Comparison of ENCODE assay signal across 21 cellular contexts in the genomic region with DNA sequence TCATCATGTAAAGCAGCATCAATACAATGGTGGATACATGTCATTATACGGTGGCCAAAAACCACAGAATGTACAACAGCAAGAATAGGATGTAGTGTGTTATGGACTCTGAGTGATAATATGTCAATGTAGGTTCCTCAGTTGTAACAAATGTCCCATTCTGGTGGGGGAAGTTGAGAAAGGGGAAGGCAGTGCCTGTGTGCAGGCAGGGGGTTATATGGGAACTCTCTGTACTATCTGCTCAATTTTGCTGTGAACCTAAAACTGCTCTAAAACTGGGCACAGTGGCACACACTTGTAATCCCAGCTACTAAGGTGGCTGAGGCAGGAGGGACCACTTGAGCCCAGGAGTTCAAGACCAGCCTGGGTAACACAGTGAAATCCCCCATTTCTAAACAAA. TPM values are rescaled to one million over a fixed set of nuclear protein-coding genes. Genes with fewer than 3 reads are reported as not detected.
DNase-seq lines count a peak whose midpoint lies in the region; ATAC-seq and TF ChIP-seq lines count a peak whose summit lies in the region.
"Had no signal": no experiment of that assay in that cellular context is flagged by ENCODE, and none has a peak within 500 bp of the region (broad histone marks: within the 10 kb centered on the region; RNA-seq: fewer than 3 reads in every experiment).

No MANE protein-coding gene starts in this region.

- no peak overlapping the region for H3K27ac Mint-ChIP-seq in T-helper 2 cell treated with Interferon-gamma antibody and Interleukin-4, amounts not matched to agents 5 μg/mL and 100 μg/mL, for 36 hours
- H3K27ac Mint-ChIP-seq: activated CD4-positive, alpha-beta T cell treated with anti-CD3 and anti-CD28 coated beads, Interleukin-2, amount 10 ng/mL, durations not matched to agents 7 days and 5 days; activated naive CD8-positive, alpha-beta T cell; B cell; stimulated activated naive CD8-positive, alpha-beta T cell treated with anti-CD3 and anti-CD28 coated beads, Interleukin-15, Interleukin-2, amounts not matched to agents 100 ng/mL and 50 ng/mL, for 24 hours; T-helper 17 cell had no signal

- no peak for TF ChIP-seq POLR2A in stomach (IDR thresholded peaks at IDR 0.05)

- H3K79me2 ChIP-seq in Karpas-422 (ENCODE audit: low read length): peaks cover 98% of the 10 kb centered on the region
- peaks cover 100% of the 10 kb centered on the region for H3K79me2 ChIP-seq in PC-9 (ENCODE audit: low read depth)

- no peak for TF ChIP-seq EP300 in stomach (IDR thresholded peaks at IDR 0.05)

- no peaks in the 10 kb centered on the region for H3K9me3 Mint-ChIP-seq in T-helper 2 cell treated with Interferon-gamma antibody and Interleukin-4, amounts not matched to agents 5 μg/mL and 100 μg/mL, for 36 hours
- H3K9me3 Mint-ChIP-seq: activated CD4-positive, alpha-beta T cell treated with anti-CD3 and anti-CD28 coated beads, Interleukin-2, amount 10 ng/mL, durations not matched to agents 7 days and 5 days; stimulated activated naive CD8-positive, alpha-beta T cell treated with anti-CD3 and anti-CD28 coated beads, Interleukin-15, Interleukin-2, amounts not matched to agents 100 ng/mL and 50 ng/mL, for 24 hours had no signal

- no peak overlapping the region for H3K4me3 Mint-ChIP-seq in T-helper 2 cell treated with Interferon-gamma antibody and Interleukin-4, amounts not matched to agents 5 μg/mL and 100 μg/mL, for 36 hours
- H3K4me3 Mint-ChIP-seq: activated CD4-positive, alpha-beta T cell treated with anti-CD3 and anti-CD28 coated beads, Interleukin-2, amount 10 ng/mL, durations not matched to agents 7 days and 5 days; activated naive CD8-positive, alpha-beta T cell; B cell; stimulated activated naive CD8-positive, alpha-beta T cell treated with anti-CD3 and anti-CD28 coated beads, Interleukin-15, Interleukin-2, amounts not matched to agents 100 ng/mL and 50 ng/mL, for 24 hours; T-helper 17 cell had no signal

- H3K27me3 ChIP-seq in Karpas-422 (ENCODE audit: low read length): no peaks in the 10 kb centered on the region
- no peaks in the 10 kb centered on the region for H3K27me3 ChIP-seq in PC-9 (ENCODE audit: insufficient read depth, low read depth)
- no peaks in the 10 kb centered on the region for H3K27me3 ChIP-seq in stomach
- no peaks in the 10 kb centered on the region for H3K27me3 ChIP-seq in HAP-1 (ENCODE audit: low read depth)

- no peaks in the 10 kb centered on the region for H3K9me2 ChIP-seq in Karpas-422 (replicated peaks; ENCODE audit: insufficient read depth, low read length)
- no peaks in the 10 kb centered on the region for H3K9me2 ChIP-seq in PC-9 (ENCODE audit: insufficient read depth)

- peaks cover 2% of the 10 kb centered on the region for H3K36me3 Mint-ChIP-seq in T-helper 2 cell treated with Interferon-gamma antibody and Interleukin-4, amounts not matched to agents 5 μg/mL and 100 μg/mL, for 36 hours (ENCODE audit: low read depth)
- H3K36me3 Mint-ChIP-seq: activated naive CD8-positive, alpha-beta T cell had no signal

- H3K4me1 ChIP-seq in Karpas-422 (ENCODE audit: low read length) (peaks cover 37% of the 10 kb centered on the region), PC-9 (replicated peaks; ENCODE audit: insufficient read depth) (peaks cover 48% of the 10 kb centered on the region), stomach (peaks cover 34 to 81% (median 60%) of the 10 kb centered on the region in 4 donors), HAP-1 (peaks cover 22% of the 10 kb centered on the region)
- H3K4me1 ChIP-seq: prostate gland had no signal

- DNase-seq in Karpas-422: no peak
- DNase-seq in PC-9: no peak
- DNase-seq in left ventricle myocardium superior: no peak
- no peak for DNase-seq in stomach
- DNase-seq in HAP-1 (ENCODE audit: low spot score in 2 of 2): no peak
- no peak for DNase-seq in NCI-H2029 (lab: John Stamatoyannopoulos, UW)
- no peak for DNase-seq in T-helper 2 cell treated with Interferon-gamma antibody and Interleukin-4, amounts not matched to agents 5 μg/mL and 100 μg/mL, for 36 hours (ENCODE audit: low spot score)
- DNase-seq: activated CD4-positive, alpha-beta T cell treated with anti-CD3 and anti-CD28 coated beads, Interleukin-2, amount 10 ng/mL, durations not matched to agents 7 days and 5 days; DMS 273 treated with DMSO at 0.1 percent for 48 hours; effector memory CD4-positive, alpha-beta T cell; left cardiac atrium; NCI-H1694; NCI-H510A treated with DMSO at 0.1 percent for 48 hours; RPMI8226; stimulated activated CD4-positive, alpha-beta T cell treated with anti-CD3 and anti-CD28 coated beads, Interleukin-15, amount 100 ng/mL, for 24 hours; T-helper 17 cell had no signal

- no peak overlapping the region for H3K4me2 ChIP-seq in Karpas-422 (ENCODE audit: low read depth, low read length, poor library complexity, severe bottlenecking)
- no peak overlapping the region for H3K4me2 ChIP-seq in PC-9

- no peak overlapping the region for H3K9ac ChIP-seq in Karpas-422 (ENCODE audit: low read length)

- POLR2A ChIA-PET in PC-9 (lab: Charles Lee; ENCODE audit: unreplicated experiment): interaction anchor here (0.5 to 0.6 kb wide), 4 partner anchors 22 to 106 kb away, joined by 3 to 7 read pairs (median 3); no protein-coding TSS in a partner anchor

- H3K27ac ChIP-seq in Karpas-422 (ENCODE audit: low read length): peak overlapping the region; percentile 29; the same call in 1 of the 2 replicates
- H3K27ac ChIP-seq in PC-9: 0 out of 2 replicates have a peak overlapping the region, but pooled peaks have one; percentile 10
- peak overlapping the region; percentile 38 to 100 (median 99) for H3K27ac ChIP-seq in stomach

- peaks cover 18% of the 10 kb centered on the region for H4K20me1 ChIP-seq in Karpas-422 (ENCODE audit: insufficient read depth, low read depth, low read length)
- H4K20me1 ChIP-seq in PC-9 (ENCODE audit: insufficient read depth): peaks cover 100% of the 10 kb centered on the region

- 54 to 77% (median 75%) methylated on average over 1 of the region's 1 CpG for WGBS in stomach, 5 donors

- peaks cover 15% of the 10 kb centered on the region for H3K4me1 Mint-ChIP-seq in T-helper 2 cell treated with Interferon-gamma antibody and Interleukin-4, amounts not matched to agents 5 μg/mL and 100 μg/mL, for 36 hours (ENCODE audit: low read depth)

- H3K9me3 ChIP-seq in Karpas-422 (ENCODE audit: low read length) (no peaks in the 10 kb centered on the region), PC-9 (ENCODE audit: insufficient read depth, low read depth) (no peaks in the 10 kb centered on the region), stomach (no peaks in the 10 kb centered on the region), HAP-1 (no peaks in the 10 kb centered on the region)
- H3K9me3 ChIP-seq: prostate gland had no signal

- ATAC-seq in left ventricle myocardium superior: peak; percentile 30
- no peak for ATAC-seq in GM18519 (IDR thresholded peaks at IDR 0.05; ENCODE audit: low FRiP score, unreplicated experiment)
- ATAC-seq: T-helper 17 cell had no signal

- no peaks in the 10 kb centered on the region for H3K27me3 Mint-ChIP-seq in T-helper 2 cell treated with Interferon-gamma antibody and Interleukin-4, amounts not matched to agents 5 μg/mL and 100 μg/mL, for 36 hours (ENCODE audit: low read depth)
- H3K27me3 Mint-ChIP-seq: activated CD4-positive, alpha-beta T cell treated with anti-CD3 and anti-CD28 coated beads, Interleukin-2, amount 10 ng/mL, durations not matched to agents 7 days and 5 days; activated naive CD8-positive, alpha-beta T cell; B cell; stimulated activated naive CD8-positive, alpha-beta T cell treated with anti-CD3 and anti-CD28 coated beads, Interleukin-15, Interleukin-2, amounts not matched to agents 100 ng/mL and 50 ng/mL, for 24 hours; T-helper 17 cell had no signal

- TF ChIP-seq CTCF in PC-9 (conservative IDR thresholded peaks at IDR 0.05) (no peak), stomach (IDR thresholded peaks at IDR 0.05) (no peak)

- CTCF ChIA-PET in PC-9 (lab: Charles Lee): no interaction called here

- H3K36me3 ChIP-seq in Karpas-422 (ENCODE audit: insufficient read depth, low read length) (peaks cover 7% of the 10 kb centered on the region; the same call in 1 of the 2 replicates), PC-9 (ENCODE audit: low read depth) (peaks cover 40% of the 10 kb centered on the region), stomach (peaks cover 0 to 13% (median 6%) of the 10 kb centered on the region in 4 donors), HAP-1 (replicated peaks) (peaks cover 3% of the 10 kb centered on the region)
- H3K36me3 ChIP-seq: prostate gland had no signal

- intact Hi-C loops in PC-9 (cut with micrococcal nuclease; ENCODE audit: unreplicated experiment) (no loop called here), left ventricle myocardium superior (cut with micrococcal nuclease) (no loop called here), stomach (cut with DNase I; ENCODE audit: low total_unique reads) (no loop called here)

- in situ Hi-C loops in HAP-1 (cut with MboI; ENCODE audit: low sequenced_read_pairs): no loop called here

- BruUV-seq in PC-9 (replicated peaks; lab: Mats Ljungman, UMichigan): no TSS peak

- peaks cover 50% of the 10 kb centered on the region for H3F3A ChIP-seq in PC-9 (ENCODE audit: insufficient read depth, low read depth)

- H3K4me3 ChIP-seq in Karpas-422 (ENCODE audit: low read length): no peak overlapping the region
- H3K4me3 ChIP-seq in PC-9: no peak overlapping the region
- H3K4me3 ChIP-seq in stomach: no peak overlapping the region
- H3K4me3 ChIP-seq in HAP-1: no peak overlapping the region
- H3K4me3 ChIP-seq: prostate gland had no signal

- H2AFZ ChIP-seq in Karpas-422 (ENCODE audit: low read length) (no peak overlapping the region), PC-9 (no peak overlapping the region)

RNA-seq across cellular contexts. Expression of gene CHKA, which starts 5.9 kb away (rescaled TPM):
- 35.8 and 51.3 TPM in 2 replicates for total RNA-seq in Karpas-422 (2014; rRNA removed; shearing (Covaris generic); ENCODE audit: low replicate concordance)
- total RNA-seq in PC-9 (2021) (84.2 and 90.5 TPM in 2 replicates), left ventricle myocardium superior (10.6 TPM), stomach (100 to 1,000 TPM in 4 of 5 donors, 10 to 100 TPM in 1; 85.9 to 227 (median 147) TPM)
- 10 to 100 TPM; 20.9 to 47.2 (median 36.7) TPM for polyA plus RNA-seq in stomach

Comparison
In these comparisons a context has a peak if more than half of its experiments do, and no peak if none do; other contexts are left out.
1. H3K27ac ChIP-seq: peak in every context shown above with its lines; median percentile 99 in stomach; 29 in Karpas-422; 10 in PC-9.